ENCODE assay signal across 1 cellular context in the genomic region with DNA sequence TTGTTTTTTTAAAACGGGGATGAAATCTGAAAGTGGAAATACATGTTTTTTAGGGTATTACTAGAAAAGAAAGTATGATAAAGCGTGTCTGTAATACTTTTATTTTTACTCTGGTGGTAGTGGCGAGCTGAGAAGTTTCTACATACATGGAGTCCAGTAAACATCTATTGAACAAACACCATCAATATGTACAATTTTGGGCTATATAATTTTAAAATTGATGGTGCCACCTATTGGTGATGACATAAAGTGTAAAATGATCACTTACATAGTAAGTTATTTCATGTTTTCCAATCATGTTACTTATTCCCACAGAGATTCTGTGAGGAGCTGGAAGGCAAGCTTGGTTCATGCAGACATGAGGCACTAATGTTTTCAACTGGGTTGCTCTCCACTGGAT.
A peak's percentile ranks its signal among the peaks of the same experiment; 100 is the strongest.
TF ChIP-seq lines count a peak whose summit lies in the region.

No MANE protein-coding gene starts in this region.

TF ChIP-seq in SK-N-SH, 30 proteins besides CTCF, POLR2A, EP300 and RAD21:
- TF ChIP-seq SMC3 (IDR thresholded peaks at IDR 0.05; ENCODE audit: low read depth, low read length) (peak; percentile 16; the same call in 1 of the 2 replicates), RCOR1 (IDR thresholded peaks at IDR 0.05; ENCODE audit: low read length) (no peak)
- TF ChIP-seq, protein P1, sequence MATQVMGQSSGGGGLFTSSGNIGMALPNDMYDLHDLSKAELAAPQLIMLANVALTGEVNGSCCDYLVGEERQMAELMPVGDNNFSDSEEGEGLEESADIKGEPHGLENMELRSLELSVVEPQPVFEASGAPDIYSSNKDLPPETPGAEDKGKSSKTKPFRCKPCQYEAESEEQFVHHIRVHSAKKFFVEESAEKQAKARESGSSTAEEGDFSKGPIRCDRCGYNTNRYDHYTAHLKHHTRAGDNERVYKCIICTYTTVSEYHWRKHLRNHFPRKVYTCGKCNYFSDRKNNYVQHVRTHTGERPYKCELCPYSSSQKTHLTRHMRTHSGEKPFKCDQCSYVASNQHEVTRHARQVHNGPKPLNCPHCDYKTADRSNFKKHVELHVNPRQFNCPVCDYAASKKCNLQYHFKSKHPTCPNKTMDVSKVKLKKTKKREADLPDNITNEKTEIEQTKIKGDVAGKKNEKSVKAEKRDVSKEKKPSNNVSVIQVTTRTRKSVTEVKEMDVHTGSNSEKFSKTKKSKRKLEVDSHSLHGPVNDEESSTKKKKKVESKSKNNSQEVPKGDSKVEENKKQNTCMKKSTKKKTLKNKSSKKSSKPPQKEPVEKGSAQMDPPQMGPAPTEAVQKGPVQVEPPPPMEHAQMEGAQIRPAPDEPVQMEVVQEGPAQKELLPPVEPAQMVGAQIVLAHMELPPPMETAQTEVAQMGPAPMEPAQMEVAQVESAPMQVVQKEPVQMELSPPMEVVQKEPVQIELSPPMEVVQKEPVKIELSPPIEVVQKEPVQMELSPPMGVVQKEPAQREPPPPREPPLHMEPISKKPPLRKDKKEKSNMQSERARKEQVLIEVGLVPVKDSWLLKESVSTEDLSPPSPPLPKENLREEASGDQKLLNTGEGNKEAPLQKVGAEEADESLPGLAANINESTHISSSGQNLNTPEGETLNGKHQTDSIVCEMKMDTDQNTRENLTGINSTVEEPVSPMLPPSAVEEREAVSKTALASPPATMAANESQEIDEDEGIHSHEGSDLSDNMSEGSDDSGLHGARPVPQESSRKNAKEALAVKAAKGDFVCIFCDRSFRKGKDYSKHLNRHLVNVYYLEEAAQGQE (IDR thresholded peaks at IDR 0.05; ENCODE audit: low read depth, low read length): no peak
